In the genomic region with DNA sequence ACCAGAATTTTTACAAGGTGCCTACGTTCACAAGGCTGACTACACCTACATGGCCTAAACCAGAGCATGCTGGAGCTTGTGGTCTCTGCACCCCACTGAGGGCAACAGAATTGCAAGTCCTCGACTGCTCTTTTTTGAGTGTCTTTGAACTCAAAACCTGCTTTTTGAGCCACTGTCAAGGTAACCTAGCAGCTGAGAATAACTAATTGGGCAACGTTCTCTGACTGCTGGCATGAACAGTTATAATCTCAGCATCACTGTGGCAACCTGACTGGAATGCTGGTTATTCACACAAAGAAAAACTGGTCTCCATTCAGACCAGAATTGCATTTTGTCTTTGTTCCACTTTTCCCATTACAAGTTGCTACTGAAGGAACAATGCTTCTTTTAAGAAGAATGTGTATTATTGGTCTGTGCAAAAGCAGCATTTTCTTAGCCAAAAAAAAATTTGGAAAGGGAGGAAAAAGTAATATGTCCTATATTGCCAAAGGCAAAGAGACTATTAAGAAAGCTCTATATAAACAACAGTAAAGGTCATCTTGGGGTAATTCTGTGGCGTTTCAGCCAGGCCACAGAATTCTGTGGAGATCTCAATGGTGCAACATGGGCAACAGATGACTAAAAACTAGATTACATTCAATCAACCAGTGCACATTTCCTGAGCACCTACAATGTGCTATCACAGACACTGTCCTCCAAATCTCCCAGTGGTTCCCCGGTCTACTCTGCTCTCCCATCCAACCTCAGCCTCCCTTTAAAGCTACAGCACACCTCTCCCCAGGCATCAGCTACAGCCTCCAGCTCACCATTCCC, we compare ENCODE assay signal across 1 cellular context.
TF ChIP-seq lines count a peak whose summit lies in the region.

No MANE protein-coding gene starts in this region.

TF ChIP-seq in GM12878, 131 proteins besides CTCF, POLR2A, EP300 and RAD21 (continued from another document):
- TF ChIP-seq, protein P1, sequence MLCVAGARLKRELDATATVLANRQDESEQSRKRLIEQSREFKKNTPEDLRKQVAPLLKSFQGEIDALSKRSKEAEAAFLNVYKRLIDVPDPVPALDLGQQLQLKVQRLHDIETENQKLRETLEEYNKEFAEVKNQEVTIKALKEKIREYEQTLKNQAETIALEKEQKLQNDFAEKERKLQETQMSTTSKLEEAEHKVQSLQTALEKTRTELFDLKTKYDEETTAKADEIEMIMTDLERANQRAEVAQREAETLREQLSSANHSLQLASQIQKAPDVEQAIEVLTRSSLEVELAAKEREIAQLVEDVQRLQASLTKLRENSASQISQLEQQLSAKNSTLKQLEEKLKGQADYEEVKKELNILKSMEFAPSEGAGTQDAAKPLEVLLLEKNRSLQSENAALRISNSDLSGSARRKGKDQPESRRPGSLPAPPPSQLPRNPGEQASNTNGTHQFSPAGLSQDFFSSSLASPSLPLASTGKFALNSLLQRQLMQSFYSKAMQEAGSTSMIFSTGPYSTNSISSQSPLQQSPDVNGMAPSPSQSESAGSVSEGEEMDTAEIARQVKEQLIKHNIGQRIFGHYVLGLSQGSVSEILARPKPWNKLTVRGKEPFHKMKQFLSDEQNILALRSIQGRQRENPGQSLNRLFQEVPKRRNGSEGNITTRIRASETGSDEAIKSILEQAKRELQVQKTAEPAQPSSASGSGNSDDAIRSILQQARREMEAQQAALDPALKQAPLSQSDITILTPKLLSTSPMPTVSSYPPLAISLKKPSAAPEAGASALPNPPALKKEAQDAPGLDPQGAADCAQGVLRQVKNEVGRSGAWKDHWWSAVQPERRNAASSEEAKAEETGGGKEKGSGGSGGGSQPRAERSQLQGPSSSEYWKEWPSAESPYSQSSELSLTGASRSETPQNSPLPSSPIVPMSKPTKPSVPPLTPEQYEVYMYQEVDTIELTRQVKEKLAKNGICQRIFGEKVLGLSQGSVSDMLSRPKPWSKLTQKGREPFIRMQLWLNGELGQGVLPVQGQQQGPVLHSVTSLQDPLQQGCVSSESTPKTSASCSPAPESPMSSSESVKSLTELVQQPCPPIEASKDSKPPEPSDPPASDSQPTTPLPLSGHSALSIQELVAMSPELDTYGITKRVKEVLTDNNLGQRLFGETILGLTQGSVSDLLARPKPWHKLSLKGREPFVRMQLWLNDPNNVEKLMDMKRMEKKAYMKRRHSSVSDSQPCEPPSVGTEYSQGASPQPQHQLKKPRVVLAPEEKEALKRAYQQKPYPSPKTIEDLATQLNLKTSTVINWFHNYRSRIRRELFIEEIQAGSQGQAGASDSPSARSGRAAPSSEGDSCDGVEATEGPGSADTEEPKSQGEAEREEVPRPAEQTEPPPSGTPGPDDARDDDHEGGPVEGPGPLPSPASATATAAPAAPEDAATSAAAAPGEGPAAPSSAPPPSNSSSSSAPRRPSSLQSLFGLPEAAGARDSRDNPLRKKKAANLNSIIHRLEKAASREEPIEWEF (IDR thresholded peaks at IDR 0.05; ENCODE audit: insufficient replicate concordance, low read depth, low read length): no peak
- peak; percentile 60 for TF ChIP-seq EED (IDR thresholded peaks at IDR 0.05; ENCODE audit: low read depth)
- TF ChIP-seq IRF4 (IDR thresholded peaks at IDR 0.05; ENCODE audit: low read depth, low read length): 0 out of 2 replicates have a peak, but pooled peaks have one; percentile 35
- peak; percentile 59 for TF ChIP-seq RUNX3 (IDR thresholded peaks at IDR 0.05; ENCODE audit: low read length)
- no peak for TF ChIP-seq PAX5 (IDR thresholded peaks at IDR 0.05; ENCODE audit: borderline replicate concordance, low read depth, low read length)
- peak in 1 of 2 experiments; percentile 16; a peak in 2 of 4 replicates for TF ChIP-seq IKZF2 (IDR thresholded peaks at IDR 0.05)
- TF ChIP-seq JUNB (IDR thresholded peaks at IDR 0.05): peak; percentile 62
- no peak for TF ChIP-seq SUZ12 (IDR thresholded peaks at IDR 0.05; ENCODE audit: unreplicated experiment)
